Comparison of ENCODE assay signal across 8 cellular contexts in genomic region chr19:33125929-33126388, GRCh38. TPM values are rescaled to one million over a fixed set of nuclear protein-coding genes. Genes with fewer than 3 reads are reported as not detected.
DNase-seq lines count a peak whose midpoint lies in the region; ATAC-seq, FAIRE-seq and TF ChIP-seq lines count a peak whose summit lies in the region.

No MANE protein-coding gene starts in this region.

- H3K27me3 ChIP-seq in fibroblast of lung (ENCODE audit: control insufficient read depth, insufficient read depth, low read length) = no peaks in the 10 kb centered on the region
- H3K27me3 ChIP-seq in neuronal stem cell (ENCODE audit: control insufficient read depth in 3 of 3, insufficient read depth in 3 of 3, low read depth in 1 of 3, low read length in 3 of 3) = no peaks in the 10 kb centered on the region
- H3K27me3 ChIP-seq in tibial artery = no peaks in the 10 kb centered on the region

- no peak overlapping the region for H2AK5ac ChIP-seq in neuronal stem cell (ENCODE audit: low read depth, low read length)

- H3K4me1 ChIP-seq in fibroblast of lung (ENCODE audit: control insufficient read depth, extremely low read depth, insufficient read depth, low read length) (no peaks in the 10 kb centered on the region), neuronal stem cell (ENCODE audit: control insufficient read depth in 2 of 2, insufficient read depth in 1 of 2, low read depth in 1 of 2, low read length in 2 of 2) (peaks cover 0 to 4% of the 10 kb centered on the region in 2 donors), tibial artery (no peaks in the 10 kb centered on the region)

- no peaks in the 10 kb centered on the region for H3K79me1 ChIP-seq in neuronal stem cell (ENCODE audit: low read depth, low read length)

- H2BK12ac ChIP-seq in neuronal stem cell (ENCODE audit: low read length) = no peak overlapping the region

- H2BK5ac ChIP-seq in neuronal stem cell (ENCODE audit: low read length) = no peak overlapping the region

- H3K9me3 ChIP-seq in fibroblast of lung (ENCODE audit: control insufficient read depth, insufficient read depth, low read depth, low read length) (no peaks in the 10 kb centered on the region), neuronal stem cell (replicated peaks in 1 of 2; ENCODE audit: control insufficient read depth in 2 of 2, insufficient read depth in 1 of 2, low read depth in 1 of 2, low read length in 2 of 2) (no peaks in the 10 kb centered on the region), tibial artery (no peaks in the 10 kb centered on the region)

- H3K36me3 ChIP-seq in fibroblast of lung (ENCODE audit: control insufficient read depth, insufficient read depth, low read length) (peaks cover 5% of the 10 kb centered on the region), neuronal stem cell (replicated peaks in 1 of 2; ENCODE audit: control insufficient read depth in 2 of 2, insufficient read depth in 2 of 2, low read length in 2 of 2) (peaks cover 11 to 49% of the 10 kb centered on the region in 2 donors), tibial artery (peaks cover 54 to 92% (median 73%) of the 10 kb centered on the region in 3 donors)

- H3K14ac ChIP-seq in neuronal stem cell (ENCODE audit: low read length) = no peak overlapping the region

- no peak overlapping the region for H4K8ac ChIP-seq in neuronal stem cell (ENCODE audit: low read depth, low read length)

- H3K4me3 ChIP-seq in fibroblast of lung (replicated peaks in 1 of 4; ENCODE audit: control extremely low read depth in 1 of 4, insufficient read depth in 1 of 4, low read depth in 3 of 4, low read length in 4 of 4) = no peak overlapping the region
- H3K4me3 ChIP-seq in neuronal stem cell (ENCODE audit: low read length in 2 of 2) = no peak overlapping the region
- H3K4me3 ChIP-seq in tibial artery = no peak overlapping the region

- WGBS in neuronal stem cell (ENCODE audit: extremely low coverage in 2 of 2, insufficient read length in 2 of 2, insufficient replicate concordance in 1 of 2), 2 donors = no CpG with 5 or more reads among the region's 12 CpGs

- H2AFZ ChIP-seq in fibroblast of lung (ENCODE audit: low read length) (peak overlapping the region; percentile 77), neuronal stem cell (ENCODE audit: low read length) (no peak overlapping the region)

- no peak for FAIRE-seq in HTR-8/SVneo (lab: Jason Lieb, UNC)

- H3K18ac ChIP-seq in neuronal stem cell (ENCODE audit: low read length) = no peak overlapping the region

- H3K4ac ChIP-seq in neuronal stem cell (ENCODE audit: low read length) = no peak overlapping the region

- no peak overlapping the region for H2BK15ac ChIP-seq in neuronal stem cell (ENCODE audit: low read length)

- no peak overlapping the region for H3K4me2 ChIP-seq in fibroblast of lung (ENCODE audit: extremely low read depth, insufficient read depth, low read length)
- no peak overlapping the region for H3K4me2 ChIP-seq in neuronal stem cell (ENCODE audit: insufficient read depth, low read length, poor library complexity, severe bottlenecking)

- H3K79me2 ChIP-seq in fibroblast of lung (ENCODE audit: control insufficient read depth, insufficient read depth, low read length) = no peaks in the 10 kb centered on the region

- no peak overlapping the region for H4K91ac ChIP-seq in neuronal stem cell (ENCODE audit: low read depth, low read length, poor library complexity)

- TF ChIP-seq CTCF in fibroblast of lung (conservative IDR thresholded peaks at IDR 0.05 in 1 of 2, IDR thresholded peaks at IDR 0.05 in 1 of 2; ENCODE audit: low read depth in 1 of 2, low read length in 2 of 2) (peak; percentile 80 to 85), tibial artery (IDR thresholded peaks at IDR 0.05) (peak; percentile 70 to 80)

- H3K23ac ChIP-seq in neuronal stem cell (ENCODE audit: low read depth, low read length, poor library complexity) = no peak overlapping the region

- H3K27ac ChIP-seq in fibroblast of lung (ENCODE audit: insufficient read depth, low read length) (no peak overlapping the region), neuronal stem cell (replicated peaks; ENCODE audit: low read length) (no peak overlapping the region), tibial artery (no peak overlapping the region)

- intact Hi-C loops in tibial artery (cut with DNase I; ENCODE audit: low total_unique reads) = no loop called here

- no peak for ATAC-seq in GM18909 (IDR thresholded peaks at IDR 0.05; ENCODE audit: poor library complexity, unreplicated experiment)

- H3K9ac ChIP-seq in fibroblast of lung (ENCODE audit: insufficient read depth, low read length) = no peak overlapping the region
- H3K9ac ChIP-seq in neuronal stem cell (ENCODE audit: low read depth, low read length, poor library complexity) = no peak overlapping the region

- H4K20me1 ChIP-seq in fibroblast of lung (ENCODE audit: control insufficient read depth, extremely low read depth, insufficient read depth, low read length) = no peaks in the 10 kb centered on the region

- no peak overlapping the region for H2BK120ac ChIP-seq in neuronal stem cell (ENCODE audit: low read depth, low read length)

- DNase-seq in GM03348 (ENCODE audit: low spot score) = peak; percentile 83
- peak; percentile 72 for DNase-seq in HTR-8/SVneo (ENCODE audit: insufficient read length, low spot score)
- DNase-seq in OCI-M1 (lab: John Stamatoyannopoulos, UW) = peak; percentile 79
- peak; percentile 31 for DNase-seq in activated T-cell treated with anti-CD3 and anti-CD28 coated beads for 48 hours (ENCODE audit: low read depth)
- peak; percentile 53 to 75 for DNase-seq in fibroblast of lung (ENCODE audit: low read depth in 2 of 2)
- DNase-seq in neuronal stem cell (ENCODE audit: low spot score) = peak; percentile 54
- peak in 1 of 2 donors; percentile 37 for DNase-seq in tibial artery

RNA-seq across cellular contexts. Expression of gene WDR88, which starts 6.0 kb away (rescaled TPM):
- under 0.01 TPM in 1 of 2 replicates, not detected in the other for total RNA-seq in fibroblast of lung
- polyA plus RNA-seq in fibroblast of lung = not detected in 2 replicates
- 0.14 and 0.16 TPM in 2 replicates for polyA plus RNA-seq in fibroblast of lung (2012)
- polyA minus RNA-seq in fibroblast of lung (ENCODE audit: low replicate concordance) = not detected in 2 replicates
- polyA plus RNA-seq in neuronal stem cell (2013, experiment 1 of 2) = not detected
- not detected for polyA plus RNA-seq in neuronal stem cell (2013, experiment 2 of 2)

RNA-seq across cellular contexts. Expression of gene GPATCH1, which starts 45.0 kb away (rescaled TPM):
- 6.3 and 8.0 TPM in 2 replicates for total RNA-seq in fibroblast of lung
- polyA plus RNA-seq in fibroblast of lung = 5.4 and 5.6 TPM in 2 replicates
- polyA plus RNA-seq in fibroblast of lung (2012) = 4.1 and 4.7 TPM in 2 replicates
- polyA minus RNA-seq in fibroblast of lung (ENCODE audit: low replicate concordance) = 1.1 and 9.9 TPM in 2 replicates
- polyA plus RNA-seq in neuronal stem cell (2013, experiment 1 of 2) = 6.6 TPM
- 6.9 TPM for polyA plus RNA-seq in neuronal stem cell (2013, experiment 2 of 2)
